2 cellular contexts compared by ENCODE assay signal in the genomic region with DNA sequence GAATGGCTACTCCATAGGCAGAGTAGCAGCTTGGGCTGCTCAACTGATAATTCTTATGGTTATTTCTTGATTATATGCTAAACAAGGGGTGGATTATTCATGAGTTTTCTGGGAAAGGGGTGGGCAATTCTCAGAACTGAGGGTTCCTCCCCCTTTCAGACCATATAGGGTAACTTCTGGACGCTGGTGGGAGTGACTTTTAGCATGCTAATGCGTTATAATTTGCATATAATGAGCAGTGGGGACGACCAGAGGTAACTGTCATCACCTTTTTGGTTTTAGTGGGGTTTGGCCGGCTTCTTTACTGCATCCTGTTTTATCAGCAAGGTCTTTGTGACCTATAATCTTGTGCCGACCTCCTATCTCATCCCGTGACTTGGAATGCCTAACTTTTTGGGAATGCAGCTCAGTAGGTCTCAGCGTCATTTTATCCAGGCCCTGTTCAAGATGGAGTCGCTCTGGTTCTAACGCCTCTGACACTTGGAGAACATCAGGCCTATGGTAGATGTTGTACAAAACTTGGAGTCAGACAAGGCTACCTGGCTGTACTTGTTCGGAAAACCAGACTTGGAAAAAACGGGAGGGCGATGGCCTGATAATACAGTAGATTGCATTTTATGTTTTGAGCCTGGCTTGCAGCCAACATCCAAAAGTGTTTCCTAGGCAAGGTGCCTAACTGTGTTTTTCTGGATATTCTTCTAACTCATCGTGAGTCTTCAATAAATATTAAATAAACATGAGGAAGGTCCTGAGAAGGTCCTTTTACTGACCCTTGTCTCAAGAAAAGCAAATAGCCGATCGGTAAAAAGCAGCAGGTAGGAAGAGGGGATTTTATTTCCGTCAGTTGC.
TF ChIP-seq lines count a peak whose summit lies in the region.

No MANE protein-coding gene starts in this region.

TF ChIP-seq in GM12891, 5 proteins besides CTCF, POLR2A, EP300 and RAD21:
- no peak for TF ChIP-seq SPI1 (IDR thresholded peaks at IDR 0.05; ENCODE audit: low read depth, low read length)
- TF ChIP-seq POLR2AphosphoS5 (IDR thresholded peaks at IDR 0.05; ENCODE audit: low read depth, low read length): no peak

TF ChIP-seq in H1, 55 proteins besides CTCF, POLR2A, EP300 and RAD21:
- TF ChIP-seq GTF2F1 (IDR thresholded peaks at IDR 0.05; ENCODE audit: borderline replicate concordance, low read depth, low read length): no peak
- TF ChIP-seq BCL11A (IDR thresholded peaks at IDR 0.05; ENCODE audit: low read depth in 2 of 2, low read length in 2 of 2): no peak
- no peak for TF ChIP-seq SUZ12 (IDR thresholded peaks at IDR 0.05; ENCODE audit: low read length)
- TF ChIP-seq, protein P1, sequence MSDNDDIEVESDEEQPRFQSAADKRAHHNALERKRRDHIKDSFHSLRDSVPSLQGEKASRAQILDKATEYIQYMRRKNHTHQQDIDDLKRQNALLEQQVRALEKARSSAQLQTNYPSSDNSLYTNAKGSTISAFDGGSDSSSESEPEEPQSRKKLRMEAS (IDR thresholded peaks at IDR 0.05): no peak
- TF ChIP-seq USF2 (IDR thresholded peaks at IDR 0.05; ENCODE audit: low read length): no peak
- TF ChIP-seq SP4 (IDR thresholded peaks at IDR 0.05; ENCODE audit: low read length): no peak
